ENCODE assay signal across 22 cellular contexts in genomic region chr13:112229445-112229844, GRCh38.
"Had no signal": no experiment of that assay in that cellular context is flagged by ENCODE, and none has a peak within 500 bp of the region (broad histone marks: within the 10 kb centered on the region; RNA-seq: fewer than 3 reads in every experiment).

No MANE protein-coding gene starts in this region.

- H3K9me3 ChIP-seq: breast epithelium, Peyer's patch, SJCRH30, SK-N-SH had no signal

- H3K4me3 ChIP-seq: breast epithelium, Peyer's patch, SJCRH30 had no signal

- H3K27ac ChIP-seq: breast epithelium, Peyer's patch, RWPE1, SJCRH30, VCaP had no signal

- H3K4me2 ChIP-seq: SK-N-SH had no signal

- H3K27me3 ChIP-seq: Peyer's patch, SJCRH30 had no signal

- H3K9ac ChIP-seq: SK-N-SH had no signal

- H3K4me1 ChIP-seq: breast epithelium, Peyer's patch, SJCRH30 had no signal

- DNase-seq: activated CD4-positive, alpha-beta T cell treated with anti-CD3 and anti-CD28 coated beads for 36 hours; activated CD4-positive, alpha-beta T cell treated with anti-CD3 and anti-CD28 coated beads, Interleukin-2, amount 50 U/mL, for 1 hour; activated CD8-positive, alpha-beta memory T cell treated with anti-CD3 and anti-CD28 coated beads, Interleukin-2, amount 50 U/mL, for 4 hours; activated CD8-positive, alpha-beta T cell treated with anti-CD3 and anti-CD28 coated beads for 36 hours; activated T-cell treated with anti-CD3 and anti-CD28 coated beads, Interleukin-2, amount 50 U/mL, for 72 hours; Karpas-422; MM.1S; NCI-H1105 treated with DMSO at 0.1 percent for 48 hours; NCI-H1436 treated with DMSO at 0.1 percent for 48 hours; NCI-H187; NCI-H2081; NCI-H510A treated with DMSO at 0.1 percent for 48 hours; NCI-H69; NK-92 treated with Interleukin-12 subunit alpha and Interleukin-12 subunit beta, amount 100 ng/mL, for 24 hours; Right ventricle myocardium superior; SJCRH30; SK-N-SH; T-helper 1 cell had no signal

- ATAC-seq: activated CD4-positive, alpha-beta T cell treated with anti-CD3 and anti-CD28 coated beads for 36 hours; activated CD8-positive, alpha-beta T cell treated with anti-CD3 and anti-CD28 coated beads for 36 hours; activated T-cell treated with anti-CD3 and anti-CD28 coated beads, Interleukin-2, amount 50 U/mL, for 72 hours had no signal

- H3K36me3 ChIP-seq: breast epithelium, Peyer's patch, SJCRH30 had no signal
